ENCODE assay signal across 9 cellular contexts in genomic region chr4:153916273-153916755, GRCh38.
DNase-seq lines count a peak whose midpoint lies in the region; ATAC-seq and TF ChIP-seq lines count a peak whose summit lies in the region.
"Had no signal": no experiment of that assay in that cellular context is flagged by ENCODE, and none has a peak within 500 bp of the region (broad histone marks: within the 10 kb centered on the region; RNA-seq: fewer than 3 reads in every experiment).

No MANE protein-coding gene starts in this region.

- H3K4me3 Mint-ChIP-seq in endothelial cell (ENCODE audit: unreplicated experiment) = no peak overlapping the region

- no peaks in the 10 kb centered on the region for H3K9me3 ChIP-seq in MG63

- peak; percentile 98 for ATAC-seq in GM18870 (IDR thresholded peaks at IDR 0.05; ENCODE audit: unreplicated experiment)
- ATAC-seq in GM21619 (IDR thresholded peaks at IDR 0.05; ENCODE audit: unreplicated experiment) = peak; percentile 96
- ATAC-seq in HG03442 (IDR thresholded peaks at IDR 0.05; ENCODE audit: unreplicated experiment) = peak; percentile 97
- no peak for ATAC-seq in esophagus mucosa

- no peaks in the 10 kb centered on the region for H3K36me3 Mint-ChIP-seq in endothelial cell (ENCODE audit: low read depth, unreplicated experiment)

- peaks cover 3% of the 10 kb centered on the region for H3K4me1 Mint-ChIP-seq in endothelial cell (ENCODE audit: unreplicated experiment)

- H3K9me3 Mint-ChIP-seq in endothelial cell (ENCODE audit: unreplicated experiment) = no peaks in the 10 kb centered on the region

- no peak overlapping the region for H3K27ac Mint-ChIP-seq in endothelial cell (ENCODE audit: unreplicated experiment)

- no peaks in the 10 kb centered on the region for H3K27me3 Mint-ChIP-seq in endothelial cell (ENCODE audit: unreplicated experiment)

- no peak for TF ChIP-seq CTCF in endothelial cell (IDR thresholded peaks at IDR 0.05; ENCODE audit: unreplicated experiment)

- H3K4me3 ChIP-seq in MG63 = no peak overlapping the region

- H3K27me3 ChIP-seq in MG63 = no peaks in the 10 kb centered on the region

- H3K36me3 ChIP-seq in MG63 = no peaks in the 10 kb centered on the region

- DNase-seq in stimulated activated CD4-positive, alpha-beta T cell treated with anti-CD3 and anti-CD28 coated beads, Interleukin-12 subunit alpha, Interleukin-12 subunit beta, amount 100 ng/mL, for 24 hours (ENCODE audit: low read depth in 2 of 2) = peak; percentile 2 to 34
- DNase-seq in NCI-H2171 treated with DMSO at 0.1 percent for 48 hours (lab: John Stamatoyannopoulos, UW) (no peak), MG63 (no peak), endothelial cell (ENCODE audit: low spot score) (no peak)
- DNase-seq: GDM1 had no signal

Comparison
In these comparisons a context has a peak if more than half of its experiments do, and no peak if none do; other contexts are left out.
1. DNase-seq: peak in stimulated activated CD4-positive, alpha-beta T cell treated with anti-CD3 and anti-CD28 coated beads, Interleukin-12 subunit alpha, Interleukin-12 subunit beta, amount 100 ng/mL, for 24 hours (2 of 2); none in NCI-H2171 treated with DMSO at 0.1 percent for 48 hours (single experiment), MG63 (single experiment) and endothelial cell (single experiment).